8 cellular contexts compared by ENCODE assay signal in genomic region chr10:60942604-60943269, GRCh38. TPM values are rescaled to one million over a fixed set of nuclear protein-coding genes. Genes with fewer than 3 reads are reported as not detected.
DNase-seq lines count a peak whose midpoint lies in the region; ATAC-seq and TF ChIP-seq lines count a peak whose summit lies in the region.

No MANE protein-coding gene starts in this region.

- peak overlapping the region; percentile 35 for H3K27ac Mint-ChIP-seq in memory B cell

- no peaks in the 10 kb centered on the region for H3K36me3 ChIP-seq in SK-N-MC (ENCODE audit: insufficient read depth, low read length)
- H3K36me3 ChIP-seq in duodenal mucosa (ENCODE audit: control insufficient read depth in 1 of 2, insufficient read depth in 2 of 2, low read length in 2 of 2) = no peaks in the 10 kb centered on the region
- no peaks in the 10 kb centered on the region for H3K36me3 ChIP-seq in thyroid gland

- peaks cover 11% of the 10 kb centered on the region for H3K27me3 Mint-ChIP-seq in memory B cell

- H3K4me3 ChIP-seq in SK-N-MC = peak overlapping the region; percentile 82
- H3K4me3 ChIP-seq in duodenal mucosa (ENCODE audit: low read depth in 1 of 2, low read length in 2 of 2) = peak overlapping the region; percentile 76 to 86
- H3K4me3 ChIP-seq in thyroid gland (replicated peaks in 1 of 3) = peak overlapping the region in 2 of 3 donors; percentile 84 to 94

- no peak overlapping the region for H3K9ac ChIP-seq in SK-N-MC (ENCODE audit: insufficient read length)
- H3K9ac ChIP-seq in duodenal mucosa (ENCODE audit: low read depth in 1 of 2, low read length in 2 of 2) = peak overlapping the region; percentile 75 to 86

- H3K9me3 Mint-ChIP-seq in memory B cell = no peaks in the 10 kb centered on the region

- 3 to 4% methylated on average over 13 of the region's 13 CpGs for WGBS in thyroid gland, 2 donors

- H3K27ac ChIP-seq in SK-N-MC = no peak overlapping the region
- no peak overlapping the region for H3K27ac ChIP-seq in duodenal mucosa (ENCODE audit: low read depth, low read length)
- H3K27ac ChIP-seq in thyroid gland = peak overlapping the region in 2 of 3 donors; percentile 96 to 97

- peaks cover 14% of the 10 kb centered on the region in 2 donors for H3K4me1 ChIP-seq in duodenal mucosa (ENCODE audit: control insufficient read depth in 1 of 2, insufficient read depth in 2 of 2, low read length in 2 of 2)
- peaks cover 0 to 11% of the 10 kb centered on the region in 2 donors for H3K4me1 ChIP-seq in thyroid gland

- intact Hi-C loops in thyroid gland (cut with DNase I) = loop anchor here (10.0 kb wide), 1 partner anchor 48 kb away; no protein-coding TSS in a partner anchor

- peaks cover 13% of the 10 kb centered on the region for H3K4me1 Mint-ChIP-seq in memory B cell

- H3K4me3 Mint-ChIP-seq in memory B cell = peak overlapping the region; percentile 72

- H3K9me3 ChIP-seq in SK-N-MC (ENCODE audit: low read depth, low read length) = no peaks in the 10 kb centered on the region
- no peaks in the 10 kb centered on the region for H3K9me3 ChIP-seq in duodenal mucosa (ENCODE audit: control insufficient read depth in 1 of 2, low read length in 2 of 2)
- no peaks in the 10 kb centered on the region for H3K9me3 ChIP-seq in thyroid gland

- no peaks in the 10 kb centered on the region for H3K36me3 Mint-ChIP-seq in memory B cell

- H3K27me3 ChIP-seq in duodenal mucosa (ENCODE audit: control insufficient read depth in 1 of 2, insufficient read depth in 2 of 2, low read length in 2 of 2) (no peaks in the 10 kb centered on the region), thyroid gland (no peaks in the 10 kb centered on the region)

- no peak for TF ChIP-seq CTCF in thyroid gland (IDR thresholded peaks at IDR 0.05)

- DNase-seq in activated CD4-positive, alpha-beta T cell treated with anti-CD3 and anti-CD28 coated beads for 48 hours = peak; percentile 23
- DNase-seq in activated CD4-positive, alpha-beta T cell treated with anti-CD3 and anti-CD28 coated beads, Interleukin-2, amount 50 U/mL, for 4 hours = no peak
- DNase-seq in SK-N-MC (ENCODE audit: low read depth, low spot score) (no peak), memory B cell (ENCODE audit: low spot score in 2 of 2) (peak; percentile 32), thyroid gland (peak; percentile 47 to 52), mesenteric fat pad (ENCODE audit: low spot score) (no peak)

- peak; percentile 51 for ATAC-seq in HG02763 (IDR thresholded peaks at IDR 0.05; ENCODE audit: unreplicated experiment)
- peak; percentile 67 for ATAC-seq in memory B cell (ENCODE audit: low read depth)

- TF ChIP-seq POLR2A in thyroid gland (IDR thresholded peaks at IDR 0.05) = no peak

RNA-seq across cellular contexts. Expression of gene RHOBTB1, which starts 1.2 kb away (rescaled TPM):
- 10 to 100 TPM in 2 of 4 donors, 1 to 10 TPM in 2; 6.8 to 10.5 (median 9.1) TPM for total RNA-seq in thyroid gland
- 22.6 TPM for total RNA-seq in mesenteric fat pad

Comparison
In these comparisons a context has a peak if more than half of its experiments do, and no peak if none do; other contexts are left out.
1. DNase-seq: peak in activated CD4-positive, alpha-beta T cell treated with anti-CD3 and anti-CD28 coated beads for 48 hours (single experiment), memory B cell (2 of 2) and thyroid gland (2 of 2); none in activated CD4-positive, alpha-beta T cell treated with anti-CD3 and anti-CD28 coated beads, Interleukin-2, amount 50 U/mL, for 4 hours (0 of 2), SK-N-MC (single experiment) and mesenteric fat pad (single experiment).
2. H3K27ac ChIP-seq: peak in thyroid gland (2 of 3); none in SK-N-MC (single experiment) and duodenal mucosa (single experiment).
3. Peak in every context shown above with its lines, with median percentiles within 50 percentile points of each other: H3K4me3 ChIP-seq.